Comparison of ENCODE assay signal across 1 cellular context in the genomic region with DNA sequence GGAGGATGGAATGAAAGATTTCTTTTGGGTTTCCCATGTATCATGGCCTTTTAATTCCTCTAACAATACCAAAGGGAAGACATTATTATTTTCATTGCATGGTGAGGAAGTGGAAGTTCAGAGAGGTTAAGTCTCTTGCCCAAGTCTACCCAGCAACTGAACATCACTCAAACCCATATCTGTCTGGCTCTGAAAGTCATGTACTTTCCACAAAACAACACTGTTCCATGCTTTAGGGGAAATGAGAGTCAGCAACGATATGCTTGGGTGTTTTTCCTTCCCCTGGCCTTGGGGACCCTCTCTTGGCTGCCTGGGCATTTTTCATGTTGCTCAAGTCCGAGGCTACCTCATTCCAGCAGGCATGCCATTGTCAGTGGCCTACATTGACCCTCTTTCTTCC.
TF ChIP-seq lines count a peak whose summit lies in the region.

No MANE protein-coding gene starts in this region.

TF ChIP-seq in K562, 482 proteins besides CTCF, POLR2A, EP300 and RAD21 (continued from another document):
- TF ChIP-seq EWSR1 (IDR thresholded peaks at IDR 0.05; ENCODE audit: borderline replicate concordance, low read depth, partially characterized antibody) (no peak), ZNF165 (CRISPR knock-in tag; IDR thresholded peaks at IDR 0.05; ENCODE audit: borderline replicate concordance) (no peak), RBM22 (IDR thresholded peaks at IDR 0.05; ENCODE audit: low read depth, low read length, poor library complexity, severe bottlenecking) (no peak)
